Comparison of ENCODE assay signal across 8 cellular contexts in genomic region chr22:29765905-29766631, GRCh38. TPM values are rescaled to one million over a fixed set of nuclear protein-coding genes. Genes with fewer than 3 reads are reported as not detected.
DNase-seq lines count a peak whose midpoint lies in the region; ATAC-seq and TF ChIP-seq lines count a peak whose summit lies in the region.

No MANE protein-coding gene starts in this region.

- H4K20me1 ChIP-seq in KMS-11 (ENCODE audit: insufficient read depth): no peaks in the 10 kb centered on the region

- DNase-seq in BJ (ENCODE audit: low read depth): no peak
- peak; percentile 2 for DNase-seq in activated effector memory CD4-positive, alpha-beta T cell treated with Interleukin-2 at 50 U/mL for 16 hours
- peak; percentile 31 for DNase-seq in stimulated activated CD4-positive, alpha-beta T cell treated with anti-CD3 and anti-CD28 coated beads, Interleukin-1b, Interleukin-23, amount 100 ng/mL, for 48 hours

- POLR2A ChIA-PET in BJ (lab: Charles Lee): no interaction called here

- peaks cover 4% of the 10 kb centered on the region for H3K36me3 ChIP-seq in BJ (ENCODE audit: control insufficient read depth, insufficient read depth, low read length)
- peaks cover 7% of the 10 kb centered on the region; the same call in 1 of the 2 replicates for H3K36me3 ChIP-seq in KMS-11 (ENCODE audit: insufficient read depth)

- peaks cover 13% of the 10 kb centered on the region for H3K4me1 ChIP-seq in KMS-11 (ENCODE audit: low read depth, poor library complexity, severe bottlenecking)

- H3K27ac ChIP-seq in KMS-11: no peak overlapping the region

- H3K4me2 ChIP-seq in KMS-11: peak overlapping the region; percentile 76; the same call in 1 of the 2 replicates

- CTCF ChIA-PET in BJ (lab: Yijun Ruan, JAX): interaction anchor here (0.6 to 1.9 kb wide), 5 partner anchors 25 to 323 kb away, joined by 3 to 7 read pairs (median 3); no protein-coding TSS in a partner anchor

- H2AFZ ChIP-seq in KMS-11 (ENCODE audit: low read depth): peak overlapping the region; percentile 77

- peak overlapping the region; percentile 77; the same call in 1 of the 2 replicates for H3K9ac ChIP-seq in KMS-11

- H3K4me3 ChIP-seq in BJ (ENCODE audit: low read depth, low read length) (peak overlapping the region; percentile 85), KMS-11 (IDR thresholded peaks at IDR 0.05; ENCODE audit: insufficient read depth, low read depth, low read length) (no peak overlapping the region), iPS-11a (ENCODE audit: low read depth, low read length) (peak overlapping the region; percentile 67)

- no peak for TF ChIP-seq CTCF in BJ (IDR thresholded peaks at IDR 0.05; ENCODE audit: insufficient read depth, low read depth, low read length)
- no peak for TF ChIP-seq CTCF in KMS-11 (conservative IDR thresholded peaks at IDR 0.05; ENCODE audit: low read depth, low read length)

- H3K79me2 ChIP-seq in KMS-11 (ENCODE audit: insufficient read depth, low read depth): peaks cover 22% of the 10 kb centered on the region; the same call in 1 of the 2 replicates

- H3K27me3 ChIP-seq in BJ (ENCODE audit: control insufficient read depth, insufficient read depth, low read length) (no peaks in the 10 kb centered on the region), KMS-11 (ENCODE audit: insufficient read depth, low read depth) (no peaks in the 10 kb centered on the region)

- ATAC-seq in GM19452 (IDR thresholded peaks at IDR 0.05; ENCODE audit: unreplicated experiment): peak; percentile 16
- no peak for ATAC-seq in HG03442 (IDR thresholded peaks at IDR 0.05; ENCODE audit: unreplicated experiment)
- ATAC-seq in GM21619 (IDR thresholded peaks at IDR 0.05; ENCODE audit: unreplicated experiment): no peak

RNA-seq across cellular contexts. Expression of gene ZMAT5, which starts 0.7 kb away (rescaled TPM):
- 22.3 and 29.0 TPM in 2 replicates for polyA plus RNA-seq in BJ (2011; rRNA removed)
- 5.3 and 12.0 TPM in 2 replicates for polyA minus RNA-seq in BJ (2011; rRNA and poly(A)+ RNA removed)

RNA-seq across cellular contexts. Expression of gene UQCR10, which starts 1.1 kb away (rescaled TPM):
- 165 and 184 TPM in 2 replicates for polyA plus RNA-seq in BJ (2011; rRNA removed)
- polyA minus RNA-seq in BJ (2011; rRNA and poly(A)+ RNA removed): 85.1 and 102 TPM in 2 replicates

RNA-seq across cellular contexts. Expression of gene CABP7, which starts 46.3 kb away (rescaled TPM):
- polyA plus RNA-seq in BJ (2011; rRNA removed): 0.02 TPM in 1 of 2 replicates, not detected in the other
- polyA minus RNA-seq in BJ (2011; rRNA and poly(A)+ RNA removed): not detected in 2 replicates
